Comparison of ENCODE assay signal across 9 cellular contexts in genomic region chr2:217510790-217511291, GRCh38.
DNase-seq lines count a peak whose midpoint lies in the region; ATAC-seq and TF ChIP-seq lines count a peak whose summit lies in the region.
"Had no signal": no experiment of that assay in that cellular context is flagged by ENCODE, and none has a peak within 500 bp of the region (broad histone marks: within the 10 kb centered on the region; RNA-seq: fewer than 3 reads in every experiment).

No MANE protein-coding gene starts in this region.

- H3K4me3 ChIP-seq in foreskin fibroblast (ENCODE audit: low read depth in 1 of 2, low read length in 2 of 2): no peak overlapping the region
- H3K4me3 ChIP-seq: BLaER1 had no signal

- peak; percentile 63 for TF ChIP-seq CTCF in foreskin fibroblast (IDR thresholded peaks at IDR 0.05; ENCODE audit: low read depth, low read length)

- peaks cover 2% of the 10 kb centered on the region for H3K4me1 Mint-ChIP-seq in activated T-cell treated with anti-CD3 and anti-CD28 coated beads, Interleukin-2, amount 50 U/mL, for 24 hours (ENCODE audit: low read depth)

- no peak overlapping the region for H3K27ac Mint-ChIP-seq in activated T-cell treated with anti-CD3 and anti-CD28 coated beads, Interleukin-2, amount 50 U/mL, for 24 hours

- no peak overlapping the region for H3K4me3 Mint-ChIP-seq in activated T-cell treated with anti-CD3 and anti-CD28 coated beads, Interleukin-2, amount 50 U/mL, for 24 hours

- ATAC-seq in HG03457 (IDR thresholded peaks at IDR 0.05; ENCODE audit: unreplicated experiment): no peak

- H3K27me3 Mint-ChIP-seq in activated T-cell treated with anti-CD3 and anti-CD28 coated beads, Interleukin-2, amount 50 U/mL, for 24 hours: peaks cover 9% of the 10 kb centered on the region

- DNase-seq in DMS79 treated with DMSO at 0.1 percent for 48 hours (lab: John Stamatoyannopoulos, UW) (peak; percentile 63), DMS79 (lab: John Stamatoyannopoulos, UW) (no peak), HUDEP-2 (lab: John Stamatoyannopoulos, UW; ENCODE audit: unreplicated experiment in 76 of 76) (peak in 50 of 76 experiments; percentile 1 to 64 (median 21)), NCI-H82 (lab: John Stamatoyannopoulos, UW) (peak; percentile 94), foreskin fibroblast (peak; percentile 65 to 90), non-pigmented ciliary epithelial cell (ENCODE audit: low read depth) (peak; percentile 78)
- DNase-seq in activated T-cell treated with anti-CD3 and anti-CD28 coated beads, Interleukin-2, amount 50 U/mL, for 24 hours: peak; percentile 39

- no peaks in the 10 kb centered on the region for H3K9me3 Mint-ChIP-seq in activated T-cell treated with anti-CD3 and anti-CD28 coated beads, Interleukin-2, amount 50 U/mL, for 24 hours

- H3K36me3 Mint-ChIP-seq in activated T-cell treated with anti-CD3 and anti-CD28 coated beads, Interleukin-2, amount 50 U/mL, for 24 hours (ENCODE audit: low read depth): no peaks in the 10 kb centered on the region
